8 cellular contexts compared by ENCODE assay signal in the genomic region with DNA sequence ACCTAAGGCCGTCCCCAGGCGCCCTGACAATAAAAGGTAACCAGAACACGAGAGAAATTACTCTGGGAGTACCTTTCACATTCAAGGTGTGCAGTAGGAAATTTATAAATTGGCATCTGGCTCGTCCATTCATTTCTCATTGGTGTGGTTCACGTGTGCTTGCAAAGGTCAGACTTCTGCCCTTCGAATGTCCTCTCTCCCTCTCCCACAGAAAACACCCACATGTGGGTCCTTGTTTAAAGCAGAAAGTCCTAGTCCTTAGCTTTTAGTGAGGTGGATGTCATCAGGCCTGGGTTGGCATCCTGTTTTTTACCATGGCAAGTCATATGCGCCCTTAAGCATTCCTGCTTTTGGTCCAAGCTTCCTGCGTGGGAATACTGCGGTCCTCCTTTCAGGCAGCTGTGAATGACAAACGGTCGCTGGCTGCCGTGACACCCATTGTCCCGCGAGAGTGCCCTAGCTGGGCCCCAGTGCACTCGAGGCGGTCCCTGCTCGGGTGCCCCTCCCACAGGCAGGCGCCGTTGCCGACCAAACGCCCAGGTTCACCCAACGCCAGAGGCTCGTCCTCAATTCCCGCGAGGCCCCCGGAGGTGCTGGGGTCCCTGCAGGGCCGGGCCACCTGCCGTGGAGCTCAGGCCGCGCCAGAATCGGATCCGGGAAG. TPM values are rescaled to one million over a fixed set of nuclear protein-coding genes. Genes with fewer than 3 reads are reported as not detected.
DNase-seq lines count a peak whose midpoint lies in the region; FAIRE-seq and TF ChIP-seq lines count a peak whose summit lies in the region.

NUDT19 (plus strand) TSS at position 531 of the 661 bp plus-strand sequence. CDS start 140 bp downstream, outside the sequence.

- DNase-seq in G401 (ENCODE audit: low spot score) (peak; percentile 77), H54 (ENCODE audit: insufficient read length, low spot score) (peak; percentile 98), LoVo (ENCODE audit: low spot score) (peak; percentile 87), SHP77 treated with DMSO at 0.1 percent for 48 hours (lab: John Stamatoyannopoulos, UW) (peak; percentile 88), foreskin melanocyte (peak; percentile 69)
- peak; percentile 58 for DNase-seq in activated gamma-delta T cell treated with anti-CD3 and anti-CD28 coated beads, Interleukin-2, amount 50 U/mL, for 16 hours (ENCODE audit: low read depth)

- H3K4me3 ChIP-seq in neutrophil (ENCODE audit: low read depth in 1 of 2, low read length in 1 of 2) = peak within 1 kb of the TSS; percentile 73 to 76

- peaks cover 6% of the 10 kb centered on the region for H3K36me3 ChIP-seq in neutrophil

- in situ Hi-C loops in G401 (cut with HindIII; ENCODE audit: low sequenced_read_pairs) = no loop called here

- H3K4me1 ChIP-seq in neutrophil (ENCODE audit: control insufficient read depth in 1 of 2, insufficient read depth in 1 of 2, low read depth in 1 of 2, low read length in 1 of 2) = peaks cover 52 to 65% of the 10 kb centered on the region in 2 experiments

- H3K27ac ChIP-seq in neutrophil (peak within 1 kb of the TSS; percentile 88), temporal lobe (ENCODE audit: low read depth, low read length) (peak within 1 kb of the TSS; percentile 1)

- no peak for TF ChIP-seq CTCF in neutrophil (IDR thresholded peaks at IDR 0.05)

- H3K9me3 ChIP-seq in neutrophil = no peaks in the 10 kb centered on the region

- TF ChIP-seq POLR2A in H54 (IDR thresholded peaks at IDR 0.05; ENCODE audit: low read depth, low read length) = peak; percentile 96

- FAIRE-seq in H54 (lab: Jason Lieb, UNC) = no peak

- no peaks in the 10 kb centered on the region for H3K27me3 ChIP-seq in neutrophil

RNA-seq across cellular contexts. Expression of gene NUDT19, which starts in this region (rescaled TPM):
- 7.2 and 11.8 TPM in 2 replicates for total RNA-seq in G401 (2014; rRNA removed; shearing (Covaris generic))
- total RNA-seq in temporal lobe = 4.4 TPM

Comparison
In these comparisons a context has a peak if more than half of its experiments do, and no peak if none do; other contexts are left out.
1. Peak in every context shown above with its lines: DNase-seq, H3K4me3 ChIP-seq and H3K27ac ChIP-seq.